In the genomic region with DNA sequence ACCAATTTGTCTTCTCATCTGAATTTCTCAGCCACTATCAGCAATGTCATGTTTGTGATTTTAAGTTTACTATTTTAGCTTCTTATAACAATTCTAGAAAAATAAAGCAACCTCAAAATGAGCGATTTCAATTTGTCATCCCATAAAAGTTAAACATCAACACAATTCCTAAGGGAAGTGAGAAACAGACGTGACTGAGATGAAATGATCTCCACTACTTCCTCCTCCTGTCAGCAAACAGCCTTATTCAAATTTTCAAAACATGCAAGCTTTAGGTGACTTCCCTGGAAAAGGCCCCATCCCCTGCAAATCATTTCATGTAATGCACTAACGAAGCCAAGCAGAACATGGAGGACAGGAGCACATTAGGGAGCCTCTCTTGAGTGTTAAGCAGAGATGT, we compare ENCODE assay signal across 24 cellular contexts.
A peak's percentile ranks its signal among the peaks of the same experiment; 100 is the strongest.
DNase-seq lines count a peak whose midpoint lies in the region; ATAC-seq and TF ChIP-seq lines count a peak whose summit lies in the region.
"Had no signal": no experiment of that assay in that cellular context is flagged by ENCODE, and none has a peak within 500 bp of the region (broad histone marks: within the 10 kb centered on the region; RNA-seq: fewer than 3 reads in every experiment).

No MANE protein-coding gene starts in this region.

- in situ Hi-C loops in IMR-90 (cut with MboI; ENCODE audit: low sequenced_read_pairs), result no loop called here

- no peaks in the 10 kb centered on the region for H3K4me1 Mint-ChIP-seq in activated naive CD4-positive, alpha-beta T cell treated with anti-CD3 and anti-CD28 coated beads, Interleukin-2, amount 10 ng/mL, durations not matched to agents 7 days and 5 days

- POLR2A ChIA-PET in A673 (lab: Charles Lee; ENCODE audit: low non-redundant PET), result no interaction called here
- POLR2A ChIA-PET in IMR-90 (lab: Charles Lee; ENCODE audit: unreplicated experiment), result no interaction called here

- no peak overlapping the region for H3K27ac Mint-ChIP-seq in activated naive CD4-positive, alpha-beta T cell treated with anti-CD3 and anti-CD28 coated beads, Interleukin-2, amount 10 ng/mL, durations not matched to agents 7 days and 5 days
- H3K27ac Mint-ChIP-seq: CD4-positive, alpha-beta T cell had no signal

- no peak for TF ChIP-seq CTCF in A673 (conservative IDR thresholded peaks at IDR 0.05; ENCODE audit: low read depth, low read length)
- TF ChIP-seq CTCF in IMR-90 (conservative IDR thresholded peaks at IDR 0.05; ENCODE audit: low read depth, low read length), result no peak

- H3K27me3 Mint-ChIP-seq in activated naive CD4-positive, alpha-beta T cell treated with anti-CD3 and anti-CD28 coated beads, Interleukin-2, amount 10 ng/mL, durations not matched to agents 7 days and 5 days, result no peaks in the 10 kb centered on the region
- H3K27me3 Mint-ChIP-seq: CD4-positive, alpha-beta T cell had no signal

- no peak overlapping the region for H2BK15ac ChIP-seq in IMR-90 (ENCODE audit: low read depth, low read length)

- no peak overlapping the region for H2AK9ac ChIP-seq in IMR-90 (replicated peaks; ENCODE audit: low read depth, low read length, poor library complexity)

- H3K9me3 ChIP-seq in A673 (ENCODE audit: low read depth, low read length, poor library complexity, severe bottlenecking) (no peaks in the 10 kb centered on the region), IMR-90 (ENCODE audit: control insufficient read depth, insufficient read depth, low read length) (no peaks in the 10 kb centered on the region)
- H3K9me3 ChIP-seq: Caco-2, HAP-1, MG63 had no signal

- H3K4me3 ChIP-seq in A673 (ENCODE audit: low read depth, low read length, poor library complexity, severe bottlenecking) (no peak overlapping the region), IMR-90 (ENCODE audit: insufficient read depth, low read depth, low read length) (no peak overlapping the region)
- H3K4me3 ChIP-seq: GM12878, HAP-1, MG63 had no signal

- intact Hi-C loops in A673 (cut with micrococcal nuclease; ENCODE audit: unreplicated experiment), result loop anchor here (10.0 kb wide), 1 partner anchor 242 kb away; no protein-coding TSS in a partner anchor
- intact Hi-C loops in IMR-90 (cut with micrococcal nuclease), result no loop called here

- H4K8ac ChIP-seq in IMR-90 (ENCODE audit: low read depth in 2 of 2, low read length in 2 of 2), result no peak overlapping the region

- dilution Hi-C loops in IMR-90 (cut with HindIII; ENCODE audit: low sequenced_read_pairs, unreplicated experiment), result no loop called here

- no peak overlapping the region for H3K56ac ChIP-seq in IMR-90 (ENCODE audit: extremely low read depth, insufficient read depth, low read length)

- no peak overlapping the region for H3K4ac ChIP-seq in IMR-90 (ENCODE audit: low read depth, low read length)

- H3K4me1 ChIP-seq in A673 (ENCODE audit: insufficient read depth, low read length, poor library complexity, severe bottlenecking), result no peaks in the 10 kb centered on the region
- H3K4me1 ChIP-seq in IMR-90 (ENCODE audit: control insufficient read depth, insufficient read depth, low read length), result no peaks in the 10 kb centered on the region
- H3K4me1 ChIP-seq: Caco-2, HAP-1 had no signal

- H2AFZ ChIP-seq in IMR-90 (replicated peaks; ENCODE audit: low read length, poor library complexity), result no peak overlapping the region

- H3K14ac ChIP-seq in IMR-90 (replicated peaks; ENCODE audit: low read depth, low read length), result no peak overlapping the region

- no TSS peak for BruUV-seq in A673 (replicated peaks; lab: Mats Ljungman, UMichigan)
- TSS peak; percentile 11 for BruUV-seq in IMR-90 (replicated peaks; lab: Mats Ljungman, UMichigan)

- no peak for ATAC-seq in IMR-90 (ENCODE audit: low read depth)
- no peak for ATAC-seq in GM19328 (IDR thresholded peaks at IDR 0.05; ENCODE audit: unreplicated experiment)
- ATAC-seq: GM12878, SK-N-SH treated with all-trans-retinoic acid at 6 μM for 48 hours had no signal

- H2BK120ac ChIP-seq in IMR-90 (ENCODE audit: low read depth, low read length), result no peak overlapping the region

- no peaks in the 10 kb centered on the region for H4K20me1 ChIP-seq in IMR-90 (ENCODE audit: insufficient read depth, low read length)

- H3K27ac ChIP-seq in A673 (ENCODE audit: low read depth, low read length, poor library complexity, severe bottlenecking) (peak overlapping the region; percentile 25), IMR-90 (ENCODE audit: insufficient read depth, low read length) (no peak overlapping the region)
- H3K27ac ChIP-seq: RWPE1 had no signal

- H3K36me3 Mint-ChIP-seq in activated naive CD4-positive, alpha-beta T cell treated with anti-CD3 and anti-CD28 coated beads, Interleukin-2, amount 10 ng/mL, durations not matched to agents 7 days and 5 days, result peaks cover 20% of the 10 kb centered on the region

- no peak overlapping the region for H3K18ac ChIP-seq in IMR-90 (ENCODE audit: low read depth, low read length)

- WGBS in IMR-90 (ENCODE audit: extremely low coverage in 2 of 2, insufficient read length in 1 of 2), 2 experiments, result no CpG with 5 or more reads among the region's 3 CpGs

- peaks cover 9% of the 10 kb centered on the region for H3K36me3 ChIP-seq in A673 (ENCODE audit: insufficient read depth, low read length, poor library complexity, severe bottlenecking)
- peaks cover 13% of the 10 kb centered on the region for H3K36me3 ChIP-seq in IMR-90 (ENCODE audit: control insufficient read depth, insufficient read depth, low read length)

- no peak overlapping the region for H3K9ac ChIP-seq in IMR-90 (ENCODE audit: low read depth, low read length)

- no peak overlapping the region for H3K4me3 Mint-ChIP-seq in activated naive CD4-positive, alpha-beta T cell treated with anti-CD3 and anti-CD28 coated beads, Interleukin-2, amount 10 ng/mL, durations not matched to agents 7 days and 5 days
- H3K4me3 Mint-ChIP-seq: CD4-positive, alpha-beta T cell had no signal

- H4K5ac ChIP-seq in IMR-90 (ENCODE audit: low read depth, low read length), result no peak overlapping the region

- H3K79me1 ChIP-seq in IMR-90 (ENCODE audit: low read depth in 1 of 2, low read length in 2 of 2), result no peaks in the 10 kb centered on the region; a peak in 1 of 4 replicates

- no peaks in the 10 kb centered on the region for H3K9me1 ChIP-seq in IMR-90 (ENCODE audit: insufficient read depth, low read length)

- H3K27me3 ChIP-seq in A673 (replicated peaks; ENCODE audit: insufficient read depth, low read depth, low read length, poor library complexity), result no peaks in the 10 kb centered on the region
- no peaks in the 10 kb centered on the region for H3K27me3 ChIP-seq in IMR-90 (ENCODE audit: control insufficient read depth, insufficient read depth, low read length)
- H3K27me3 ChIP-seq: MG63 had no signal

- TF ChIP-seq RAD21 in IMR-90 (IDR thresholded peaks at IDR 0.05; ENCODE audit: low read length), result no peak

- H2AK5ac ChIP-seq in IMR-90 (ENCODE audit: low read depth, low read length), result no peak overlapping the region

- CTCF ChIA-PET in A673 (lab: Charles Lee) (no interaction called here), IMR-90 (lab: Yijun Ruan, JAX) (interaction anchor here (1.2 kb wide), 1 partner anchor 70 kb away, joined by 3 read pairs; no protein-coding TSS in a partner anchor)
- CTCF ChIA-PET in activated naive CD4-positive, alpha-beta T cell treated with anti-CD3 and anti-CD28 coated beads, Interleukin-2, amount 10 ng/mL, durations not matched to agents 7 days and 5 days (lab: Charles Lee), result interaction anchor here (0.6 to 1.4 kb wide), 3 partner anchors 68 to 416 kb away, joined by 3 to 4 read pairs (median 4); no protein-coding TSS in a partner anchor

- no peak overlapping the region for H3K4me2 ChIP-seq in IMR-90 (ENCODE audit: low read depth, low read length)

- TF ChIP-seq POLR2A in IMR-90 (IDR thresholded peaks at IDR 0.05; ENCODE audit: low read depth, low read length), result no peak

- H3K23ac ChIP-seq in IMR-90 (ENCODE audit: low read depth, low read length), result no peak overlapping the region

- H4K91ac ChIP-seq in IMR-90 (ENCODE audit: insufficient read depth, low read depth, low read length), result no peak overlapping the region

- DNase-seq in A673 (ENCODE audit: low spot score) (no peak), IMR-90 (no peak), ecto neural progenitor cell (ENCODE audit: low spot score) (peak; percentile 3), renal cortical epithelial cell (ENCODE audit: low read depth) (peak; percentile 54), AG20443 (ENCODE audit: low spot score) (no peak)
- no peak for DNase-seq in activated naive CD4-positive, alpha-beta T cell treated with anti-CD3 and anti-CD28 coated beads, Interleukin-2, amount 10 ng/mL, durations not matched to agents 7 days and 5 days
- DNase-seq: Caco-2; CD4-positive, alpha-beta T cell; DND-41; Kasumi-1; MG63; NCI-H1048; NCI-H1436; NCI-H187 treated with DMSO at 0.1 percent for 48 hours; NCI-H2107; NCI-H510A; NCI-H774; NK-92 treated with Interleukin-12 subunit alpha and Interleukin-12 subunit beta, amount 100 ng/mL, for 24 hours; SIG-M5 had no signal

- no peak overlapping the region for H2BK5ac ChIP-seq in IMR-90 (ENCODE audit: low read depth, low read length, poor library complexity, severe bottlenecking)

- no peaks in the 10 kb centered on the region for H3K9me3 Mint-ChIP-seq in activated naive CD4-positive, alpha-beta T cell treated with anti-CD3 and anti-CD28 coated beads, Interleukin-2, amount 10 ng/mL, durations not matched to agents 7 days and 5 days
- H3K9me3 Mint-ChIP-seq: CD4-positive, alpha-beta T cell had no signal

- no peak overlapping the region for H2BK20ac ChIP-seq in IMR-90 (ENCODE audit: low read depth, low read length)

TF ChIP-seq in IMR-90, 13 proteins besides CTCF, POLR2A, EP300 and RAD21:
- TF ChIP-seq RFX5 (IDR thresholded peaks at IDR 0.05; ENCODE audit: low read depth, low read length), result no peak
- no peak for TF ChIP-seq CHD1 (IDR thresholded peaks at IDR 0.05; ENCODE audit: low read depth, low read length)
- no peak for TF ChIP-seq MAZ (IDR thresholded peaks at IDR 0.05; ENCODE audit: borderline replicate concordance, low read depth, low read length)
- no peak for TF ChIP-seq BHLHE40 (IDR thresholded peaks at IDR 0.05; ENCODE audit: low read depth, low read length)

Comparison
In these comparisons a context has a peak if more than half of its experiments do, and no peak if none do; other contexts are left out.
1. DNase-seq: peak in ecto neural progenitor cell (single experiment) and renal cortical epithelial cell (single experiment); none in A673 (single experiment), IMR-90 (single experiment), activated naive CD4-positive, alpha-beta T cell treated with anti-CD3 and anti-CD28 coated beads, Interleukin-2, amount 10 ng/mL, durations not matched to agents 7 days and 5 days (single experiment) and AG20443 (single experiment).